ENCODE assay signal across 11 cellular contexts in genomic region chr21:46065993-46066842, GRCh38. TPM values are rescaled to one million over a fixed set of nuclear protein-coding genes. Genes with fewer than 3 reads are reported as not detected.
DNase-seq lines count a peak whose midpoint lies in the region; ATAC-seq and TF ChIP-seq lines count a peak whose summit lies in the region.
"Had no signal": no experiment of that assay in that cellular context is flagged by ENCODE, and none has a peak within 500 bp of the region (broad histone marks: within the 10 kb centered on the region; RNA-seq: fewer than 3 reads in every experiment).

No MANE protein-coding gene starts in this region.

- peaks cover 0 to 4% of the 10 kb centered on the region in 2 donors for H3K9me3 ChIP-seq in breast epithelium
- H3K9me3 ChIP-seq in gastroesophageal sphincter, result peaks cover 0 to 13% (median 0%) of the 10 kb centered on the region in 3 donors
- H3K9me3 ChIP-seq in neural progenitor cell (ENCODE audit: low read depth), result no peaks in the 10 kb centered on the region
- H3K9me3 ChIP-seq in vagina, result no peaks in the 10 kb centered on the region
- no peaks in the 10 kb centered on the region for H3K9me3 ChIP-seq in CD4-positive, alpha-beta memory T cell (ENCODE audit: control insufficient read depth in 1 of 2, low read length in 2 of 2)

- WGBS in gastroesophageal sphincter (ENCODE audit: low coverage in 1 of 2), 2 donors, result 11 to 29% methylated on average over 17 to 20 of the region's 31 CpGs

- peaks cover 11% of the 10 kb centered on the region for H3K27me3 Mint-ChIP-seq in MCF 10A (ENCODE audit: insufficient read depth, unreplicated experiment)
- H3K27me3 Mint-ChIP-seq in neural progenitor cell (ENCODE audit: insufficient read depth, low read depth), result peaks cover 28% of the 10 kb centered on the region
- peaks cover 17 to 23% of the 10 kb centered on the region in 2 donors for H3K27me3 Mint-ChIP-seq in CD4-positive, alpha-beta memory T cell

- TF ChIP-seq CTCF in breast epithelium (IDR thresholded peaks at IDR 0.05), result no peak
- no peak for TF ChIP-seq CTCF in MCF 10A (IDR thresholded peaks at IDR 0.05; ENCODE audit: unreplicated experiment)
- peak in 2 of 4 experiments; percentile 19 to 21 for TF ChIP-seq CTCF in gastroesophageal sphincter (IDR thresholded peaks at IDR 0.05)
- TF ChIP-seq CTCF in neural progenitor cell (IDR thresholded peaks at IDR 0.05), result no peak
- TF ChIP-seq CTCF in vagina (IDR thresholded peaks at IDR 0.05), result no peak

- no peaks in the 10 kb centered on the region for H3K4me1 Mint-ChIP-seq in MCF 10A (ENCODE audit: insufficient read depth, unreplicated experiment)
- H3K4me1 Mint-ChIP-seq in neural progenitor cell, result peaks cover 44% of the 10 kb centered on the region
- no peaks in the 10 kb centered on the region for H3K4me1 Mint-ChIP-seq in CD4-positive, alpha-beta memory T cell

- H2AFZ ChIP-seq in neural progenitor cell (replicated peaks), result peak overlapping the region; percentile 85

- H3K4me3 Mint-ChIP-seq in MCF 10A (ENCODE audit: unreplicated experiment), result no peak overlapping the region
- no peak overlapping the region for H3K4me3 Mint-ChIP-seq in neural progenitor cell
- H3K4me3 Mint-ChIP-seq in CD4-positive, alpha-beta memory T cell, result no peak overlapping the region

- intact Hi-C loops in breast epithelium (cut with DNase I; ENCODE audit: low total_unique reads), result loop anchor here (5.0 kb wide), 1 partner anchor 839 kb away; no protein-coding TSS in a partner anchor
- intact Hi-C loops in MCF 10A (cut with micrococcal nuclease), result no loop called here
- intact Hi-C loops in vagina (cut with DNase I), result loop anchor here (5.0 kb wide), 1 partner anchor 39 kb away; no protein-coding TSS in a partner anchor
- intact Hi-C loops in CD4-positive, alpha-beta memory T cell (cut with micrococcal nuclease), result no loop called here

- H3K36me3 Mint-ChIP-seq in MCF 10A (ENCODE audit: insufficient read depth, unreplicated experiment) (no peaks in the 10 kb centered on the region), neural progenitor cell (peaks cover 4% of the 10 kb centered on the region)
- H3K36me3 Mint-ChIP-seq in CD4-positive, alpha-beta memory T cell, result no peaks in the 10 kb centered on the region

- ATAC-seq in gastroesophageal sphincter, result no peak
- no peak for ATAC-seq in GM19035 (IDR thresholded peaks at IDR 0.05; ENCODE audit: unreplicated experiment)
- ATAC-seq: SK-N-SH treated with all-trans-retinoic acid at 6 μM for 48 hours had no signal

- H3K27ac Mint-ChIP-seq in MCF 10A (ENCODE audit: low read depth, unreplicated experiment), result no peak overlapping the region
- H3K27ac Mint-ChIP-seq in neural progenitor cell, result peak overlapping the region; percentile 72
- H3K27ac Mint-ChIP-seq in CD4-positive, alpha-beta memory T cell, result no peak overlapping the region

- no peak for TF ChIP-seq EP300 in gastroesophageal sphincter (IDR thresholded peaks at IDR 0.05)

- no peak overlapping the region for H3K4me2 ChIP-seq in neural progenitor cell

- H3K4me1 ChIP-seq in breast epithelium, result peaks cover 0 to 5% of the 10 kb centered on the region in 2 donors
- peaks cover 5 to 53% (median 29%) of the 10 kb centered on the region in 3 donors for H3K4me1 ChIP-seq in gastroesophageal sphincter
- peaks cover 16% of the 10 kb centered on the region for H3K4me1 ChIP-seq in neural progenitor cell
- H3K4me1 ChIP-seq in vagina, result peaks cover 39% of the 10 kb centered on the region
- H3K4me1 ChIP-seq in CD4-positive, alpha-beta memory T cell (ENCODE audit: insufficient read depth, low read length), result no peaks in the 10 kb centered on the region

- POLR2A ChIA-PET in MCF 10A (lab: Yijun Ruan, JAX), result no interaction called here
- POLR2A ChIA-PET in CD4-positive, alpha-beta memory T cell (lab: Charles Lee; ENCODE audit: partially characterized antibody), result no interaction called here

- H3K79me2 ChIP-seq in neural progenitor cell (ENCODE audit: low read depth), result no peaks in the 10 kb centered on the region

- H3F3A ChIP-seq in neural progenitor cell (ENCODE audit: low read depth), result peaks cover 3% of the 10 kb centered on the region

- H3K9me3 Mint-ChIP-seq in MCF 10A (ENCODE audit: unreplicated experiment) (peaks cover 8% of the 10 kb centered on the region), neural progenitor cell (peaks cover 17% of the 10 kb centered on the region)
- peaks cover 0 to 18% (median 4%) of the 10 kb centered on the region in 8 donors for H3K9me3 Mint-ChIP-seq in CD4-positive, alpha-beta memory T cell

- no peaks in the 10 kb centered on the region for H4K20me1 ChIP-seq in neural progenitor cell (ENCODE audit: low read depth)

- H3K27ac ChIP-seq in breast epithelium (peak overlapping the region; percentile 74 to 95), gastroesophageal sphincter (peak overlapping the region; percentile 66 to 97 (median 86)), neural progenitor cell (no peak overlapping the region), vagina (peak overlapping the region; percentile 86)
- no peak overlapping the region for H3K27ac ChIP-seq in CD4-positive, alpha-beta memory T cell (ENCODE audit: low read depth, low read length)

- CTCF ChIA-PET in MCF 10A (lab: Yijun Ruan, JAX), result no interaction called here
- CTCF ChIA-PET in CD4-positive, alpha-beta memory T cell (lab: Charles Lee; ENCODE audit: partially characterized antibody), result no interaction called here

- peak in 1 of 2 donors; percentile 38 for DNase-seq in breast epithelium (ENCODE audit: low spot score in 2 of 2)
- no peak for DNase-seq in MCF 10A (ENCODE audit: unreplicated experiment)
- no peak for DNase-seq in neural progenitor cell (ENCODE audit: low spot score)
- peak in 1 of 2 donors; percentile 78 for DNase-seq in vagina (ENCODE audit: extremely low spot score in 2 of 2)
- DNase-seq in CD4-positive, alpha-beta memory T cell, result no peak
- no peak for DNase-seq in stimulated activated CD4-positive, alpha-beta T cell treated with anti-CD3 and anti-CD28 coated beads, Interleukin-2, amount 100 ng/mL, for 48 hours
- DNase-seq: GF-D8, NCI-H446 treated with DMSO at 0.1 percent for 48 hours had no signal

- H3K27me3 ChIP-seq in breast epithelium (peaks cover 0 to 4% of the 10 kb centered on the region in 2 donors), gastroesophageal sphincter (no peaks in the 10 kb centered on the region), neural progenitor cell (no peaks in the 10 kb centered on the region), vagina (no peaks in the 10 kb centered on the region)
- peaks cover 17% of the 10 kb centered on the region for H3K27me3 ChIP-seq in CD4-positive, alpha-beta memory T cell (ENCODE audit: insufficient read depth, low read length)

- no peak for TF ChIP-seq POLR2A in breast epithelium (IDR thresholded peaks at IDR 0.05)
- TF ChIP-seq POLR2A in gastroesophageal sphincter (IDR thresholded peaks at IDR 0.05), result no peak
- TF ChIP-seq POLR2A in vagina (IDR thresholded peaks at IDR 0.05), result no peak

- no peak overlapping the region for H3K9ac ChIP-seq in neural progenitor cell

- H3K4me3 ChIP-seq in breast epithelium (peak overlapping the region in 2 of 3 donors; percentile 7 to 40), gastroesophageal sphincter (peak overlapping the region in 1 of 2 donors; percentile 14), neural progenitor cell (no peak overlapping the region), vagina (no peak overlapping the region)
- no peak overlapping the region for H3K4me3 ChIP-seq in CD4-positive, alpha-beta memory T cell (ENCODE audit: low read length in 2 of 2)

- H3K36me3 ChIP-seq in breast epithelium (no peaks in the 10 kb centered on the region), gastroesophageal sphincter (no peaks in the 10 kb centered on the region), neural progenitor cell (no peaks in the 10 kb centered on the region), vagina (no peaks in the 10 kb centered on the region)
- no peaks in the 10 kb centered on the region for H3K36me3 ChIP-seq in CD4-positive, alpha-beta memory T cell (ENCODE audit: insufficient read depth, low read length)

- no TSS peak for BruUV-seq in MCF 10A (replicated peaks; lab: Mats Ljungman, UMichigan)

RNA-seq across cellular contexts. Expression of gene COL6A2, which starts 31.7 kb away (rescaled TPM):
- total RNA-seq in breast epithelium, result 1,000 to 10,000 TPM in 1 of 3 donors, 100 to 1,000 TPM in 2; 177 to 1,266 (median 418) TPM
- 0.61 and 1.9 TPM in 2 replicates for total RNA-seq in MCF 10A (2022)
- total RNA-seq in gastroesophageal sphincter, result 1,000 to 10,000 TPM in 3 of 4 donors, 100 to 1,000 TPM in 1; 720 to 1,286 (median 1,215) TPM
- total RNA-seq in neural progenitor cell (ENCODE audit: low replicate concordance), result 5.2 and 22.8 TPM in 2 replicates
- 535 TPM for total RNA-seq in vagina
- 10 to 100 TPM; 21.8 to 25.7 TPM for total RNA-seq in CD4-positive, alpha-beta memory T cell
- 1 to 10 TPM in 1 of 2 donors, under 1 TPM in 1; 0.77 to 1.5 TPM for polyA plus RNA-seq in CD4-positive, alpha-beta memory T cell

Comparison
In these comparisons a context has a peak if more than half of its experiments do, and no peak if none do; other contexts are left out.
1. intact Hi-C loops: an anchor here in breast epithelium (5.0 kb wide) and vagina (5.0 kb wide); none called in MCF 10A and CD4-positive, alpha-beta memory T cell.
2. H3K27ac ChIP-seq: peak in breast epithelium (2 of 2), gastroesophageal sphincter (4 of 4) and vagina (single experiment); none in neural progenitor cell (single experiment) and CD4-positive, alpha-beta memory T cell (single experiment).
3. H3K4me3 ChIP-seq: peak in breast epithelium (2 of 3); none in neural progenitor cell (single experiment), vagina (0 of 2) and CD4-positive, alpha-beta memory T cell (0 of 2).